ENCODE assay signal across 29 cellular contexts in genomic region chr13:40052954-40053353, GRCh38.
"Had no signal": no experiment of that assay in that cellular context is flagged by ENCODE, and none has a peak within 500 bp of the region (broad histone marks: within the 10 kb centered on the region; RNA-seq: fewer than 3 reads in every experiment).

No MANE protein-coding gene starts in this region.

- H3K27ac Mint-ChIP-seq: dendritic cell treated with granulocyte-macrophage colony-stimulating factor and Interleukin-4, amounts not matched to agents 40 ng/mL and 50 ng/mL, for 4 days; effector memory CD8-positive, alpha-beta T cell; endodermal cell; immature natural killer cell; mesothelial cell of epicardium had no signal

- H3K36me3 ChIP-seq: colonic mucosa, esophagus squamous epithelium, gastrocnemius medialis, heart left ventricle, left lung, lower lobe of right lung had no signal

- H3K27me3 ChIP-seq: colonic mucosa, esophagus squamous epithelium, gastrocnemius medialis, heart left ventricle, hepatocyte, left lung had no signal

- H3K9me3 ChIP-seq: colonic mucosa, esophagus squamous epithelium, gastrocnemius medialis, heart left ventricle, left lung, lower lobe of right lung, mucosa of descending colon had no signal

- FAIRE-seq: endometrium, kidney had no signal

- H3K4me3 Mint-ChIP-seq: dendritic cell treated with granulocyte-macrophage colony-stimulating factor and Interleukin-4, amounts not matched to agents 40 ng/mL and 50 ng/mL, for 4 days; effector memory CD8-positive, alpha-beta T cell; endodermal cell; immature natural killer cell; mesothelial cell of epicardium had no signal

- H3K4me3 ChIP-seq: colonic mucosa, esophagus squamous epithelium, gastrocnemius medialis, heart left ventricle, hepatocyte, left lung, lower lobe of right lung, mucosa of descending colon had no signal

- H3K79me2 ChIP-seq: hepatocyte had no signal

- H2AFZ ChIP-seq: hepatocyte had no signal

- H3K4me1 ChIP-seq: colonic mucosa, gastrocnemius medialis, heart left ventricle, left lung, lower lobe of right lung had no signal

- H3K36me3 Mint-ChIP-seq: immature natural killer cell, mesothelial cell of epicardium had no signal

- H3K27ac ChIP-seq: colonic mucosa, epithelial cell of prostate, esophagus squamous epithelium, gastrocnemius medialis, heart left ventricle, hepatocyte, left lung, lower lobe of right lung had no signal

- DNase-seq: colonic mucosa; cortex of kidney; effector CD8-positive, alpha-beta T cell; effector memory CD8-positive, alpha-beta T cell; endodermal cell; erythroblast; esophagus squamous epithelium; foreskin fibroblast; foreskin melanocyte; gastrocnemius medialis; glutamatergic neuron; heart left ventricle; hypothalamus; immature natural killer cell; islet precursor cell; kidney; kidney glomerular epithelial cell; left colon; left lung; left ventricle myocardium superior; lower lobe of right lung; mesenchymal stem cell; mucosa of descending colon had no signal

- H3K4me1 Mint-ChIP-seq: endodermal cell, immature natural killer cell, mesothelial cell of epicardium had no signal

- ATAC-seq: effector memory CD8-positive, alpha-beta T cell; esophagus mucosa; gastrocnemius medialis; heart left ventricle; left colon; left lung; left ventricle myocardium superior; lower lobe of right lung; mucosa of descending colon had no signal

- H3K4me2 ChIP-seq: hepatocyte had no signal

- H3K9me3 Mint-ChIP-seq: dendritic cell treated with granulocyte-macrophage colony-stimulating factor and Interleukin-4, amounts not matched to agents 40 ng/mL and 50 ng/mL, for 4 days; immature natural killer cell had no signal
